Comparison of ENCODE assay signal across 8 cellular contexts in genomic region chr2:121297217-121297830, GRCh38. TPM values are rescaled to one million over a fixed set of nuclear protein-coding genes. Genes with fewer than 3 reads are reported as not detected.
DNase-seq lines count a peak whose midpoint lies in the region; ATAC-seq and TF ChIP-seq lines count a peak whose summit lies in the region.

No MANE protein-coding gene starts in this region.

- H3K27me3 ChIP-seq in left ventricle myocardium inferior (ENCODE audit: low read depth) (peaks cover 15% of the 10 kb centered on the region), thoracic aorta (replicated peaks; ENCODE audit: insufficient read depth) (no peaks in the 10 kb centered on the region)

- DNase-seq in Right ventricle myocardium superior (no peak), Right ventricle myocardium inferior (ENCODE audit: missing footprints) (no peak), LHCN-M2 (ENCODE audit: low read depth) (peak; percentile 44), SW480 (ENCODE audit: low spot score) (peak; percentile 59), left ventricle myocardium inferior (no peak), thoracic aorta (ENCODE audit: low spot score) (no peak), DMS153 (lab: John Stamatoyannopoulos, UW) (no peak)

- H3K4me1 ChIP-seq in left ventricle myocardium inferior: peaks cover 6% of the 10 kb centered on the region
- no peaks in the 10 kb centered on the region for H3K4me1 ChIP-seq in thoracic aorta (ENCODE audit: control insufficient read depth in 1 of 2, low read depth in 2 of 2)

- H3K27ac ChIP-seq in left ventricle myocardium inferior (replicated peaks) (no peak overlapping the region), thoracic aorta (no peak overlapping the region)

- H3K36me3 ChIP-seq in left ventricle myocardium inferior (no peaks in the 10 kb centered on the region), thoracic aorta (no peaks in the 10 kb centered on the region)

- intact Hi-C loops in Right ventricle myocardium superior (cut with DNase I) (no loop called here), Right ventricle myocardium inferior (cut with DNase I) (no loop called here), left ventricle myocardium inferior (cut with micrococcal nuclease) (no loop called here)

- H3K9me3 ChIP-seq in left ventricle myocardium inferior (replicated peaks): no peaks in the 10 kb centered on the region
- H3K9me3 ChIP-seq in thoracic aorta: no peaks in the 10 kb centered on the region

- ATAC-seq in Right ventricle myocardium superior (ENCODE audit: poor library complexity) (peak; percentile 62), Right ventricle myocardium inferior (no peak), thoracic aorta (ENCODE audit: insufficient number of reproducible peaks, low FRiP score, low read depth) (no peak), HG03378 (IDR thresholded peaks at IDR 0.05; ENCODE audit: unreplicated experiment) (no peak)

- TF ChIP-seq CTCF in left ventricle myocardium inferior (IDR thresholded peaks at IDR 0.05; ENCODE audit: borderline replicate concordance) (peak; percentile 69), thoracic aorta (IDR thresholded peaks at IDR 0.05) (peak; percentile 35)

- H3K4me3 ChIP-seq in left ventricle myocardium inferior (no peak overlapping the region), thoracic aorta (no peak overlapping the region)

RNA-seq across cellular contexts. Expression of gene TFCP2L1, which starts 12.3 kb away (rescaled TPM):
- total RNA-seq in Right ventricle myocardium superior (0.19 TPM), Right ventricle myocardium inferior (0.30 TPM), LHCN-M2 (2014; rRNA removed) (0.06 TPM in 1 of 2 replicates, not detected in the other), left ventricle myocardium inferior (0.14 TPM), thoracic aorta (1 to 10 TPM; 1.1 to 3.4 TPM)
- polyA plus RNA-seq in LHCN-M2 (2012): not detected

Comparison
In these comparisons a context has a peak if more than half of its experiments do, and no peak if none do; other contexts are left out.
1. DNase-seq: peak in LHCN-M2 (single experiment) and SW480 (single experiment); none in Right ventricle myocardium superior (single experiment), Right ventricle myocardium inferior (single experiment), left ventricle myocardium inferior (single experiment), thoracic aorta (single experiment) and DMS153 (single experiment).